8 cellular contexts compared by ENCODE assay signal in the genomic region with DNA sequence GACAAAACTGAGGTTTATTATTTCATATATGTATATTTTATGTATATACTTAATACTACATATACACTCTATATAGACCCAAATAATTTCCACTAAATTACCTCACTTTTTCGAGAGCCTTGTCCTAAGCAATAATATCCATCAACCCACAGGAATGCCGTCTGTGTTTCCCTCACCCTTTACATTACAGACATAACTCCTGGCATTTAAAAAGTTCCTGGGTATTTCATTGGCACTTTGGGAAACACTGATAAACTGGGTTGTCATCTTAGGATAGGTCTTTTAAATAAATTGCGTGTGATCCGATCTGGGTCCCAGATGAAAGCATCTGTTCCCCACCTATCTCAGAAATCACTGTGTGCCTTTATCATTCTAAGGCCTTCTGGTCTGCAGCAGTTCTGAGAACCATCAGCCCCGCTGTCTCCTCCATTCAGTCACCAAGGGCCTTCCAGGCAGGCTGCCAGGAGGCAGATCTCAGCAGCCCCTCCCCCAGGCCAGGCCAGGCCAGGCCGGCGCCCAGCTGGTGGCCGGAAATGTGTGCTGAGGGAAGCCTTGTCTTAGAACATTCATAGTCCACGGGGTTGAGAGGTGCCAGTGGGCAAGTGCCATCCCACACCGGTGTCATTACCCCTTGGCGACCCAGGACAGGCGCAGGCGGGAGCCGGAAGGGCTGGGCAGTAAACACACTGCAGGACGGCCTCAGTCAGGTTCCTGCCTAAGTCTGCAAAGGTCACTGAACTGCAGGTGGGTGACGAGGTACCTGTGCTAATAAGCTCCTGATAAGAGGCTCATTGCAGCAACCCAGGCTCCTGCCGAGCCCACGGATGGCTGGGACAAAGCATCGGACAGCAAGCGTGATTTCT. TPM values are rescaled to one million over a fixed set of nuclear protein-coding genes. Genes with fewer than 3 reads are reported as not detected.
A peak's percentile ranks its signal among the peaks of the same experiment; 100 is the strongest.
DNase-seq lines count a peak whose midpoint lies in the region; ATAC-seq and TF ChIP-seq lines count a peak whose summit lies in the region.

No MANE protein-coding gene starts in this region.

- H3K9ac ChIP-seq in ES-I3 (ENCODE audit: low read depth, low read length): peak overlapping the region; percentile 2
- no peak overlapping the region for H3K9ac ChIP-seq in parathyroid adenoma

- no peaks in the 10 kb centered on the region for H3K27me3 ChIP-seq in parathyroid adenoma (ENCODE audit: control insufficient read depth, insufficient read depth, low read length)
- H3K27me3 ChIP-seq in CD4-positive, alpha-beta memory T cell (ENCODE audit: insufficient read depth, low read length): peaks cover 21% of the 10 kb centered on the region

- peaks cover 5% of the 10 kb centered on the region; the same call in 1 of the 2 replicates for H3K36me3 ChIP-seq in ES-I3 (ENCODE audit: insufficient read depth, low read length)
- no peaks in the 10 kb centered on the region for H3K36me3 ChIP-seq in parathyroid adenoma (ENCODE audit: control insufficient read depth, insufficient read depth, low read length)
- no peaks in the 10 kb centered on the region for H3K36me3 ChIP-seq in CD4-positive, alpha-beta memory T cell (ENCODE audit: insufficient read depth, low read length)

- H3K4me1 ChIP-seq in ES-I3 (ENCODE audit: insufficient read depth, low read length) (peaks cover 12% of the 10 kb centered on the region; the same call in 1 of the 2 replicates), parathyroid adenoma (peaks cover 26% of the 10 kb centered on the region)
- H3K4me1 ChIP-seq in CD4-positive, alpha-beta memory T cell (ENCODE audit: insufficient read depth, low read length): peaks cover 7% of the 10 kb centered on the region

- H3K27me3 Mint-ChIP-seq in activated T-cell treated with anti-CD3 and anti-CD28 coated beads, Interleukin-2, amount 50 U/mL, for 24 hours: peaks cover 83% of the 10 kb centered on the region
- peaks cover 30 to 33% of the 10 kb centered on the region in 2 donors for H3K27me3 Mint-ChIP-seq in CD4-positive, alpha-beta memory T cell

- ATAC-seq in HG02588 (IDR thresholded peaks at IDR 0.05; ENCODE audit: unreplicated experiment): no peak

- H3K36me3 Mint-ChIP-seq in activated T-cell treated with anti-CD3 and anti-CD28 coated beads, Interleukin-2, amount 50 U/mL, for 24 hours (ENCODE audit: low read depth): no peaks in the 10 kb centered on the region
- H3K36me3 Mint-ChIP-seq in CD4-positive, alpha-beta memory T cell: no peaks in the 10 kb centered on the region

- H3K4me3 Mint-ChIP-seq in activated T-cell treated with anti-CD3 and anti-CD28 coated beads, Interleukin-2, amount 50 U/mL, for 24 hours: no peak overlapping the region
- peak overlapping the region in 2 of 8 donors; percentile 35 to 54 for H3K4me3 Mint-ChIP-seq in CD4-positive, alpha-beta memory T cell

- no peak overlapping the region for H3K27ac Mint-ChIP-seq in activated T-cell treated with anti-CD3 and anti-CD28 coated beads, Interleukin-2, amount 50 U/mL, for 24 hours
- no peak overlapping the region for H3K27ac Mint-ChIP-seq in CD4-positive, alpha-beta memory T cell

- peaks cover 11% of the 10 kb centered on the region for H3K4me1 Mint-ChIP-seq in activated T-cell treated with anti-CD3 and anti-CD28 coated beads, Interleukin-2, amount 50 U/mL, for 24 hours (ENCODE audit: low read depth)
- peaks cover 1 to 15% (median 6%) of the 10 kb centered on the region in 4 donors for H3K4me1 Mint-ChIP-seq in CD4-positive, alpha-beta memory T cell

- H3K79me2 ChIP-seq in parathyroid adenoma: no peaks in the 10 kb centered on the region

- CTCF ChIA-PET in CD4-positive, alpha-beta memory T cell (lab: Charles Lee; ENCODE audit: partially characterized antibody): no interaction called here
- CTCF ChIA-PET in GM10248 (lab: Yijun Ruan, JAX): no interaction called here

- no peak overlapping the region for H3K4me3 ChIP-seq in parathyroid adenoma (ENCODE audit: low read depth, low read length)
- H3K4me3 ChIP-seq in CD4-positive, alpha-beta memory T cell (ENCODE audit: low read length in 2 of 2): no peak overlapping the region

- H3K27ac ChIP-seq in parathyroid adenoma: peak overlapping the region; percentile 87
- H3K27ac ChIP-seq in CD4-positive, alpha-beta memory T cell (ENCODE audit: low read depth, low read length): no peak overlapping the region

- POLR2A ChIA-PET in CD4-positive, alpha-beta memory T cell (lab: Charles Lee; ENCODE audit: partially characterized antibody): no interaction called here
- POLR2A ChIA-PET in GM10248 (lab: Yijun Ruan, JAX): no interaction called here

- no peaks in the 10 kb centered on the region for H3K9me3 Mint-ChIP-seq in activated T-cell treated with anti-CD3 and anti-CD28 coated beads, Interleukin-2, amount 50 U/mL, for 24 hours
- peaks cover 0 to 2% (median 0%) of the 10 kb centered on the region in 8 donors for H3K9me3 Mint-ChIP-seq in CD4-positive, alpha-beta memory T cell

- TF ChIP-seq CTCF in parathyroid adenoma (IDR thresholded peaks at IDR 0.05): no peak
- TF ChIP-seq CTCF in GM10248 (IDR thresholded peaks at IDR 0.05; ENCODE audit: control extremely low read depth, extremely low read depth, low read depth, missing control alignments): no peak

- H3K4me2 ChIP-seq in parathyroid adenoma (ENCODE audit: low read length): peak overlapping the region; percentile 12

- H2AFZ ChIP-seq in parathyroid adenoma: peak overlapping the region; percentile 72

- H3K9me3 ChIP-seq in ES-I3 (ENCODE audit: control insufficient read depth, insufficient read depth, low read length) (no peaks in the 10 kb centered on the region), parathyroid adenoma (ENCODE audit: control insufficient read depth, low read length) (no peaks in the 10 kb centered on the region)
- no peaks in the 10 kb centered on the region for H3K9me3 ChIP-seq in CD4-positive, alpha-beta memory T cell (ENCODE audit: control insufficient read depth in 1 of 2, low read length in 2 of 2)

- intact Hi-C loops in CD4-positive, alpha-beta memory T cell (cut with micrococcal nuclease): loop anchor here (5.0 kb wide), 1 partner anchor 187 kb away; no protein-coding TSS in a partner anchor

- DNase-seq in OCI-M1 (lab: John Stamatoyannopoulos, UW): peak; percentile 99
- peak; percentile 33 for DNase-seq in foreskin melanocyte
- DNase-seq in activated T-cell treated with anti-CD3 and anti-CD28 coated beads, Interleukin-2, amount 50 U/mL, for 24 hours: no peak
- no peak for DNase-seq in CD4-positive, alpha-beta memory T cell
- DNase-seq in GM10248 (ENCODE audit: extremely low spot score): no peak

RNA-seq across cellular contexts. Expression of a gene that starts 3.3 kb away (rescaled TPM):
- total RNA-seq in CD4-positive, alpha-beta memory T cell: not detected
- not detected for polyA plus RNA-seq in CD4-positive, alpha-beta memory T cell

RNA-seq across cellular contexts. Expression of a gene that starts 25.4 kb away (rescaled TPM):
- total RNA-seq in CD4-positive, alpha-beta memory T cell: 10 to 100 TPM; 60.2 to 63.0 TPM
- polyA plus RNA-seq in CD4-positive, alpha-beta memory T cell: 10 to 100 TPM; 13.3 to 18.7 TPM

RNA-seq across cellular contexts. Expression of a gene that starts 59.6 kb away (rescaled TPM):
- total RNA-seq in CD4-positive, alpha-beta memory T cell: 1 to 10 TPM; 1.6 to 1.7 TPM
- 1 to 10 TPM in 1 of 2 donors, under 1 TPM in 1; 1.00 to 1.8 TPM for polyA plus RNA-seq in CD4-positive, alpha-beta memory T cell

Comparison
In these comparisons a context has a peak if more than half of its experiments do, and no peak if none do; other contexts are left out.
1. DNase-seq: peak in OCI-M1 (single experiment) and foreskin melanocyte (single experiment); none in activated T-cell treated with anti-CD3 and anti-CD28 coated beads, Interleukin-2, amount 50 U/mL, for 24 hours (single experiment), CD4-positive, alpha-beta memory T cell (0 of 5) and GM10248 (single experiment).